In genomic region chrX:29461039-29461438, GRCh38 we compare ENCODE assay signal across 16 cellular contexts.
DNase-seq lines count a peak whose midpoint lies in the region; ATAC-seq and TF ChIP-seq lines count a peak whose summit lies in the region.
"Had no signal": no experiment of that assay in that cellular context is flagged by ENCODE, and none has a peak within 500 bp of the region (broad histone marks: within the 10 kb centered on the region; RNA-seq: fewer than 3 reads in every experiment).

No MANE protein-coding gene starts in this region.

- no peak overlapping the region for H3K27ac ChIP-seq in GM23248
- H3K27ac ChIP-seq: C4-2B, Peyer's patch had no signal

- intact Hi-C loops in left ventricle myocardium superior (cut with micrococcal nuclease), result no loop called here

- no peak overlapping the region for H3K4me2 ChIP-seq in GM23248 (ENCODE audit: unreplicated experiment)

- 33 to 50% methylated on average over 2 of the region's 2 CpGs for WGBS in GM23248 (ENCODE audit: low coverage in 1 of 2, low lambda C conversion rate in 2 of 2, missing lambda C conversion rate in 2 of 2), 2 experiments

- H3K9me2 ChIP-seq in GM23248 (ENCODE audit: insufficient read depth), result no peaks in the 10 kb centered on the region

- H3K9me3 ChIP-seq in GM23248 (ENCODE audit: low read depth), result no peaks in the 10 kb centered on the region
- H3K9me3 ChIP-seq: Peyer's patch had no signal

- no peak overlapping the region for H3K4me3 ChIP-seq in GM23248
- H3K4me3 ChIP-seq in fibroblast of mammary gland (ENCODE audit: control insufficient read depth, low read depth, low read length), result no peak overlapping the region
- H3K4me3 ChIP-seq: Peyer's patch had no signal

- H3F3A ChIP-seq in GM23248 (ENCODE audit: insufficient read depth), result no peaks in the 10 kb centered on the region

- H2AFZ ChIP-seq in GM23248, result no peak overlapping the region

- H3K36me3 ChIP-seq in GM23248 (ENCODE audit: low read depth), result no peaks in the 10 kb centered on the region
- H3K36me3 ChIP-seq: Peyer's patch had no signal

- no peaks in the 10 kb centered on the region for H4K20me1 ChIP-seq in GM23248 (ENCODE audit: insufficient read depth)

- no peak for TF ChIP-seq CTCF in fibroblast of mammary gland (conservative IDR thresholded peaks at IDR 0.05; ENCODE audit: control insufficient read depth, insufficient read depth, low read depth, low read length)

- no peaks in the 10 kb centered on the region for H3K4me1 ChIP-seq in GM23248 (ENCODE audit: insufficient read depth)
- H3K4me1 ChIP-seq: Peyer's patch had no signal

- no peaks in the 10 kb centered on the region for H3K27me3 ChIP-seq in GM23248 (replicated peaks; ENCODE audit: insufficient read depth)
- H3K27me3 ChIP-seq: Peyer's patch had no signal

- ATAC-seq in GM18505 (IDR thresholded peaks at IDR 0.05; ENCODE audit: unreplicated experiment) (peak; percentile 50), HG03039 (IDR thresholded peaks at IDR 0.05; ENCODE audit: unreplicated experiment) (no peak), left ventricle myocardium superior (no peak)
- ATAC-seq: Right ventricle myocardium inferior had no signal

- no peak for TF ChIP-seq POLR2A in GM18505 (IDR thresholded peaks at IDR 0.05; ENCODE audit: borderline replicate concordance, extremely low read depth, insufficient read depth, insufficient read length)

- in situ Hi-C loops in GM23248 (cut with MboI), result no loop called here

- no peak overlapping the region for H3K9ac ChIP-seq in GM23248

- DNase-seq in GM23248 (peak; percentile 1), M059J (ENCODE audit: low read depth) (peak; percentile 40), fibroblast of mammary gland (ENCODE audit: low read depth) (peak; percentile 6), left ventricle myocardium superior (no peak), NCI-H2107 (lab: John Stamatoyannopoulos, UW) (no peak)
- no peak for DNase-seq in activated CD4-positive, alpha-beta T cell treated with anti-CD3 and anti-CD28 coated beads, Interleukin-2, amount 50 U/mL, for 4 hours
- DNase-seq: GDM1, KBM-7, NCI-H1092, NCI-H2227 treated with DMSO at 0.1 percent for 48 hours, NCI-H524 treated with DMSO at 0.1 percent for 48 hours, Peyer's patch had no signal

- no peaks in the 10 kb centered on the region for H3K79me2 ChIP-seq in GM23248 (ENCODE audit: insufficient read depth)

Comparison
In these comparisons a context has a peak if more than half of its experiments do, and no peak if none do; other contexts are left out.
1. DNase-seq: peak in GM23248 (single experiment), M059J (single experiment) and fibroblast of mammary gland (single experiment); none in left ventricle myocardium superior (single experiment), activated CD4-positive, alpha-beta T cell treated with anti-CD3 and anti-CD28 coated beads, Interleukin-2, amount 50 U/mL, for 4 hours (0 of 2) and NCI-H2107 (single experiment).